Comparison of ENCODE assay signal across 8 cellular contexts in the genomic region with DNA sequence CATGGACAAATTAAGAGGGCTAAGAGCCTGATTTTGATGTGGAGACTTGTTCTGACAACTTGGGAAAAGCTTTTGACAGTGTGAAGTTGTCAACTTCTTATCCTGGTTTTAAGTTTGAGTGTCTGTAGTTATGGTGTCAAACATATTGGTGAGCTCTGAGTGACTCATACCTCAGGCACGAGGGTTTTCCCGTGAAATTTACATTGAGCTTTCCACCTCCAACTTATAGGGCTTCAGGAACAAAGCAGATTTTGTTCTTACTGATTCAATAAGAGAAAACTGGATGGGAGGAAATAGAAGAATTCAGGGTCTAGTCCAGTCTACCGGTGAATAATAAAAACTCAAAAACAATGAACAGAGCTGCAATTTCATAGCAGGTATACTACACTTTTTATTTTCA. TPM values are rescaled to one million over a fixed set of nuclear protein-coding genes. Genes with fewer than 3 reads are reported as not detected.
"Had no signal": no experiment of that assay in that cellular context is flagged by ENCODE, and none has a peak within 500 bp of the region (broad histone marks: within the 10 kb centered on the region; RNA-seq: fewer than 3 reads in every experiment).

No MANE protein-coding gene starts in this region.

RNA-seq across cellular contexts. Expression of gene PSG4, which starts 30.2 kb away (rescaled TPM):
- total RNA-seq: activated CD4-positive, alpha-beta memory T cell treated with anti-CD3 and anti-CD28 coated beads, Interleukin-2, amount 10 ng/mL, durations not matched to agents 7 days and 5 days; activated CD4-positive, alpha-beta T cell treated with anti-CD3 and anti-CD28 coated beads for 36 hours; activated CD8-positive, alpha-beta memory T cell treated with anti-CD3 and anti-CD28 coated beads for 36 hours; activated naive CD4-positive, alpha-beta T cell treated with anti-CD3 and anti-CD28 coated beads for 36 hours; cerebellum; Peyer's patch; T-helper 2 cell treated with Interferon-gamma antibody and Interleukin-4, amounts not matched to agents 100 ng/mL and 5 ng/mL, for 36 hours had no signal

RNA-seq across cellular contexts. Expression of gene PSG9, which starts 33.6 kb away (rescaled TPM):
- total RNA-seq: activated CD4-positive, alpha-beta memory T cell treated with anti-CD3 and anti-CD28 coated beads, Interleukin-2, amount 10 ng/mL, durations not matched to agents 7 days and 5 days; activated CD4-positive, alpha-beta T cell treated with anti-CD3 and anti-CD28 coated beads for 36 hours; activated CD8-positive, alpha-beta memory T cell treated with anti-CD3 and anti-CD28 coated beads for 36 hours; activated naive CD4-positive, alpha-beta T cell treated with anti-CD3 and anti-CD28 coated beads for 36 hours; cerebellum; Peyer's patch; T-helper 2 cell treated with Interferon-gamma antibody and Interleukin-4, amounts not matched to agents 100 ng/mL and 5 ng/mL, for 36 hours had no signal

RNA-seq across cellular contexts. Expression of gene PSG5, which starts 49.4 kb away (rescaled TPM):
- total RNA-seq: activated CD4-positive, alpha-beta memory T cell treated with anti-CD3 and anti-CD28 coated beads, Interleukin-2, amount 10 ng/mL, durations not matched to agents 7 days and 5 days; activated CD4-positive, alpha-beta T cell treated with anti-CD3 and anti-CD28 coated beads for 36 hours; activated CD8-positive, alpha-beta memory T cell treated with anti-CD3 and anti-CD28 coated beads for 36 hours; activated naive CD4-positive, alpha-beta T cell treated with anti-CD3 and anti-CD28 coated beads for 36 hours; activated T-helper 17 cell treated with anti-CD3 and anti-CD28 coated beads, Interleukin-2, amount 50 U/mL, for 72 hours; Peyer's patch; T-helper 2 cell treated with Interferon-gamma antibody and Interleukin-4, amounts not matched to agents 100 ng/mL and 5 ng/mL, for 36 hours had no signal
